Comparison of ENCODE assay signal across 32 cellular contexts in the genomic region with DNA sequence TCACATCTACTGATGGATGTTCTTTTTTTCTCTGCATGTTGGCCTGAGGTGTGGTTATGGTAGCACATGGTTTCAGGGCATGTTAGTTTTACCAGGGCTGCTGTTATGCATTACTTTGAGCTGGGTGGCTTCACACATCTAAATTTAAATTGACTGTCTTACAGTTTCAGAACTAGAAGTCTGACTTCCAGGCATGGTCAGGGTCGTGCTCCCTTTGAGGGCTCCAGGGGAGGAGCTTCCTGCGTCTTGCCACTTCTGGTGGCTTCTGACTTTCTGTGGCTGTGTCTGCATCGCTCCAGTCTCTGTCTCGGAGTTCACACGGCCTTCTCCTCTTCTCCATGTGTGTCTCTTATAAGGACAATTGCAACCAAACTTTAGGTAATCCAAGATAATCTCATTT.
"Had no signal": no experiment of that assay in that cellular context is flagged by ENCODE, and none has a peak within 500 bp of the region (broad histone marks: within the 10 kb centered on the region; RNA-seq: fewer than 3 reads in every experiment).

No MANE protein-coding gene starts in this region.

- ATAC-seq: Panc1, Right ventricle myocardium inferior had no signal

- H3K27ac ChIP-seq: PC-9, RWPE1, SJCRH30 had no signal

- H3K36me3 ChIP-seq: SJCRH30 had no signal

- H3K4me1 ChIP-seq: SJCRH30 had no signal

- H3K27me3 ChIP-seq: SJCRH30 had no signal

- H3K9me3 ChIP-seq: SJCRH30, SK-N-SH had no signal

- DNase-seq: Kasumi-1, NCI-H1048, NCI-H1092 treated with DMSO at 0.1 percent for 48 hours, NCI-H1105 treated with DMSO at 0.1 percent for 48 hours, NCI-H1417, NCI-H1436, NCI-H146, NCI-H1694, NCI-H187, NCI-H1930, NCI-H2029 treated with DMSO at 0.1 percent for 48 hours, NCI-H2081 treated with DMSO at 0.1 percent for 48 hours, NCI-H2107, NCI-H2171, NCI-H226, NCI-H446 treated with DMSO at 0.1 percent for 48 hours, NCI-H510A, NCI-H524, NCI-H526, NCI-H69, NCI-H748 treated with DMSO at 0.1 percent for 48 hours, NCI-H82, PC-9, SHP77, SIG-M5, SJCRH30, SK-N-SH, SW 1271, T-helper 1 cell had no signal

- H3K9ac ChIP-seq: SK-N-SH had no signal

- H3K4me3 ChIP-seq: PC-9, SJCRH30 had no signal

- H3K4me2 ChIP-seq: PC-9, SK-N-SH had no signal

- H2AFZ ChIP-seq: PC-9 had no signal
